In genomic region chr5:6715271-6715670, GRCh38 we compare ENCODE assay signal across 9 cellular contexts. TPM values are rescaled to one million over a fixed set of nuclear protein-coding genes. Genes with fewer than 3 reads are reported as not detected.
DNase-seq lines count a peak whose midpoint lies in the region; ATAC-seq, FAIRE-seq and TF ChIP-seq lines count a peak whose summit lies in the region.
"Had no signal": no experiment of that assay in that cellular context is flagged by ENCODE, and none has a peak within 500 bp of the region (broad histone marks: within the 10 kb centered on the region; RNA-seq: fewer than 3 reads in every experiment).

No MANE protein-coding gene starts in this region.

- H3K9me3 Mint-ChIP-seq in CD4-positive, alpha-beta T cell = no peaks in the 10 kb centered on the region

- no peak overlapping the region for H2BK12ac ChIP-seq in H1 (ENCODE audit: low read depth, low read length)

- H3K14ac ChIP-seq in H1 (ENCODE audit: insufficient read length) = no peak overlapping the region

- H3K56ac ChIP-seq in H1 (replicated peaks; ENCODE audit: insufficient read length, low read depth, low read length) = no peak overlapping the region

- CTCF ChIA-PET in CD4-positive, alpha-beta T cell (lab: Charles Lee) = no interaction called here
- CTCF ChIA-PET in H1 (lab: Charles Lee; ENCODE audit: partially characterized antibody) = interaction anchor here (3.7 kb wide), 1 partner anchor 31 kb away, joined by 15 read pairs; no protein-coding TSS in a partner anchor

- H3K4me3 Mint-ChIP-seq in CD4-positive, alpha-beta T cell = peak overlapping the region; percentile 96

- no peak for TF ChIP-seq POLR2A in NB4 (IDR thresholded peaks at IDR 0.05; ENCODE audit: extremely low read depth, insufficient read length)
- no peak for TF ChIP-seq POLR2A in H1 (IDR thresholded peaks at IDR 0.05; ENCODE audit: control extremely low read depth in 1 of 2, low read depth in 2 of 2, low read length in 2 of 2)
- no peak for TF ChIP-seq POLR2A in GM12891 (IDR thresholded peaks at IDR 0.05; ENCODE audit: low read depth, low read length)

- no peak for ATAC-seq in CD4-positive, alpha-beta T cell (ENCODE audit: poor library complexity)
- ATAC-seq: body of pancreas had no signal

- no peaks in the 10 kb centered on the region for H3K9me3 ChIP-seq in CD4-positive, alpha-beta T cell (ENCODE audit: control insufficient read depth, low read length)
- H3K9me3 ChIP-seq in H1 (ENCODE audit: insufficient read depth in 2 of 2, low read depth in 1 of 2, low read length in 1 of 2) (no peaks in the 10 kb centered on the region), neuron (ENCODE audit: low read length) (no peaks in the 10 kb centered on the region)
- H3K9me3 ChIP-seq: body of pancreas had no signal

- no peak for TF ChIP-seq EP300 in H1 (IDR thresholded peaks at IDR 0.05; ENCODE audit: borderline replicate concordance in 1 of 2, low read depth in 2 of 2, low read length in 2 of 2)

- H3K4me1 Mint-ChIP-seq in CD4-positive, alpha-beta T cell (ENCODE audit: low read depth) = peaks cover 65% of the 10 kb centered on the region

- H3K27me3 ChIP-seq in CD4-positive, alpha-beta T cell (ENCODE audit: control insufficient read depth, insufficient read depth, low read length) = no peaks in the 10 kb centered on the region
- H3K27me3 ChIP-seq in H1 (replicated peaks in 1 of 4; ENCODE audit: control insufficient read depth in 3 of 4, extremely low read depth in 1 of 4, insufficient read depth in 3 of 4, low read length in 3 of 4) = peaks cover 0 to 3% (median 0%) of the 10 kb centered on the region in 4 experiments; a peak in 3 of 7 replicates
- H3K27me3 ChIP-seq in neuron (ENCODE audit: insufficient read depth, low read length) = no peaks in the 10 kb centered on the region
- H3K27me3 ChIP-seq: body of pancreas had no signal

- H3K27ac Mint-ChIP-seq in CD4-positive, alpha-beta T cell = peak overlapping the region; percentile 94

- no peak overlapping the region for H2AK5ac ChIP-seq in H1 (ENCODE audit: low read depth, low read length)

- H3K79me2 ChIP-seq in H1 (ENCODE audit: control insufficient read depth in 1 of 2, insufficient read depth in 2 of 2, low read length in 2 of 2) = peaks cover 11 to 57% of the 10 kb centered on the region in 2 experiments

- no peak overlapping the region for H4K8ac ChIP-seq in H1 (ENCODE audit: extremely low read depth, insufficient read depth, low read length)

- no peak overlapping the region for H3K9ac ChIP-seq in H1 (replicated peaks in 1 of 4; ENCODE audit: extremely low read depth in 1 of 4, low read depth in 3 of 4, low read length in 3 of 4)

- peak overlapping the region; percentile 86 to 87 for H3K4me2 ChIP-seq in H1 (ENCODE audit: insufficient read depth in 1 of 2, low read depth in 2 of 2, low read length in 2 of 2)

- POLR2A ChIA-PET in CD4-positive, alpha-beta T cell (lab: Charles Lee) = interaction anchor here (1.0 to 2.6 kb wide), 5 partner anchors 14 to 337 kb away, joined by 3 to 12 read pairs (median 3); partner anchors contain the start of genes MED10, NSUN2 and SRD5A1
- POLR2A ChIA-PET in H1 (lab: Charles Lee; ENCODE audit: partially characterized antibody) = no interaction called here

- H3K4ac ChIP-seq in H1 (replicated peaks; ENCODE audit: insufficient read length, low read depth, low read length) = no peak overlapping the region

- intact Hi-C loops in CD4-positive, alpha-beta T cell (cut with DNase I, micrococcal nuclease) = loop anchor here (2.0 to 10.0 kb wide), 2 partner anchors 14 to 1220 kb away; no protein-coding TSS in a partner anchor

- H3K27ac ChIP-seq in CD4-positive, alpha-beta T cell (ENCODE audit: low read depth, low read length) = no peak overlapping the region
- H3K27ac ChIP-seq in H1 (ENCODE audit: low read depth, low read length) = no peak overlapping the region

- H3K4me1 ChIP-seq in H1 (replicated peaks in 1 of 4; ENCODE audit: control insufficient read depth in 3 of 4, insufficient read depth in 4 of 4, low read length in 3 of 4) = peaks cover 0 to 17% (median 6%) of the 10 kb centered on the region in 4 experiments; a peak in 5 of 7 replicates
- peaks cover 39% of the 10 kb centered on the region for H3K4me1 ChIP-seq in neuron (ENCODE audit: insufficient read depth, low read length)

- no peak overlapping the region for H2BK120ac ChIP-seq in H1 (replicated peaks; ENCODE audit: low read depth, low read length)

- H4K5ac ChIP-seq in H1 (ENCODE audit: insufficient read length, low read depth, low read length) = no peak overlapping the region

- no peak overlapping the region for H2BK20ac ChIP-seq in H1 (ENCODE audit: low read length)

- no peak for DNase-seq in CD4-positive, alpha-beta T cell
- no peak for DNase-seq in NB4 (ENCODE audit: low read depth)
- DNase-seq in H1 (ENCODE audit: low read depth in 1 of 2, low spot score in 2 of 2) = no peak
- DNase-seq in HuH-7.5 (ENCODE audit: low spot score) = no peak
- DNase-seq in amniotic stem cell (lab: John Stamatoyannopoulos, UW) = no peak
- DNase-seq in GM12891 (ENCODE audit: insufficient read length, low spot score) = no peak
- no peak for DNase-seq in stimulated activated CD4-positive, alpha-beta T cell treated with anti-CD3 and anti-CD28 coated beads, Interleukin-4, amount 100 ng/mL, for 1 hour

- H3K23me2 ChIP-seq in H1 (ENCODE audit: low read depth, low read length) = peaks cover 10% of the 10 kb centered on the region

- WGBS in H1 (ENCODE audit: extremely low coverage in 1 of 2, insufficient coverage in 1 of 2, insufficient read length in 1 of 2, insufficient replicate concordance in 2 of 2, low coverage in 1 of 2, low lambda C conversion rate in 2 of 2, missing lambda C conversion rate in 1 of 2), 2 experiments = 82% methylated on average over 6 of the region's 6 CpGs; no CpG with 5 or more reads in 1 of the 2 experiments

- H3K4me3 ChIP-seq in NB4 (ENCODE audit: low read depth, low read length) (peak overlapping the region; percentile 87), H1 (ENCODE audit: extremely low read depth in 1 of 4, insufficient read depth in 2 of 4, low read depth in 3 of 4, low read length in 4 of 4) (peak overlapping the region; percentile 49 to 84 (median 59); a peak in 7 of 8 replicates), neuron (ENCODE audit: low read length) (peak overlapping the region; percentile 79)

- no peak overlapping the region for H4K91ac ChIP-seq in H1 (replicated peaks; ENCODE audit: insufficient read length, low read length)

- TF ChIP-seq CTCF in CD4-positive, alpha-beta T cell (IDR thresholded peaks at IDR 0.05) = no peak
- TF ChIP-seq CTCF in NB4 (IDR thresholded peaks at IDR 0.05; ENCODE audit: low read depth, low read length) = no peak
- no peak for TF ChIP-seq CTCF in H1 (IDR thresholded peaks at IDR 0.05; ENCODE audit: control extremely low read depth in 1 of 3, insufficient read depth in 1 of 3, low read depth in 1 of 3, low read length in 3 of 3)

- H2AFZ ChIP-seq in H1 (ENCODE audit: low read length) = no peak overlapping the region
- no peak overlapping the region for H2AFZ ChIP-seq in neuron (ENCODE audit: low read depth, low read length)

- H3K36me3 Mint-ChIP-seq in CD4-positive, alpha-beta T cell (ENCODE audit: low read depth) = peaks cover 33% of the 10 kb centered on the region

- FAIRE-seq in H1 (lab: Jason Lieb, UNC) (no peak), GM12891 (lab: Jason Lieb, UNC) (no peak)

- H3K18ac ChIP-seq in H1 (ENCODE audit: extremely low read depth, low read length) = no peak overlapping the region

- H3K27me3 Mint-ChIP-seq in CD4-positive, alpha-beta T cell = no peaks in the 10 kb centered on the region

- no peak overlapping the region for H2BK5ac ChIP-seq in H1 (ENCODE audit: low read depth, low read length)

- H3K23ac ChIP-seq in H1 (ENCODE audit: insufficient read length) = no peak overlapping the region

- H2BK15ac ChIP-seq in H1 (ENCODE audit: low read length) = no peak overlapping the region

- TF ChIP-seq RAD21 in H1 (IDR thresholded peaks at IDR 0.05 in 1 of 2, conservative IDR thresholded peaks at IDR 0.05 in 1 of 2; ENCODE audit: low read depth in 2 of 2, low read length in 2 of 2) = no peak

- peaks cover 22 to 42% of the 10 kb centered on the region in 2 experiments for H4K20me1 ChIP-seq in H1 (replicated peaks in 1 of 2; ENCODE audit: control insufficient read depth in 1 of 2, insufficient read depth in 2 of 2, low read length in 2 of 2)

- peaks cover 28% of the 10 kb centered on the region for H3K79me1 ChIP-seq in H1 (ENCODE audit: low read depth, low read length)

- H3K36me3 ChIP-seq in H1 (ENCODE audit: control insufficient read depth in 2 of 4, insufficient read depth in 4 of 4, low read length in 3 of 4) (no peaks in the 10 kb centered on the region), neuron (ENCODE audit: insufficient read depth, low read length) (peaks cover 22% of the 10 kb centered on the region)

TF ChIP-seq in H1, 55 proteins besides CTCF, POLR2A, EP300 and RAD21 (continues in another document):
- TF ChIP-seq HDAC2 (IDR thresholded peaks at IDR 0.05; ENCODE audit: borderline replicate concordance in 1 of 2, low read depth in 2 of 2, low read length in 2 of 2) (no peak), KDM5A (IDR thresholded peaks at IDR 0.05; ENCODE audit: low read length) (no peak), SIRT6 (IDR thresholded peaks at IDR 0.05; ENCODE audit: low read length) (no peak), JUN (IDR thresholded peaks at IDR 0.05; ENCODE audit: low read depth, low read length) (no peak), SIX5 (IDR thresholded peaks at IDR 0.05; ENCODE audit: low read depth, low read length) (no peak), TAF7 (optimal IDR thresholded peaks at IDR 0.05; ENCODE audit: borderline replicate concordance, low read depth, low read length) (no peak)

TF ChIP-seq in GM12891, 5 proteins besides CTCF, POLR2A, EP300 and RAD21:
- no peak for TF ChIP-seq POU2F2 (IDR thresholded peaks at IDR 0.05; ENCODE audit: low read depth, low read length)
- TF ChIP-seq POLR2AphosphoS5 (IDR thresholded peaks at IDR 0.05; ENCODE audit: low read depth, low read length) = no peak
- no peak for TF ChIP-seq TAF1 (IDR thresholded peaks at IDR 0.05; ENCODE audit: low read depth, low read length)
- TF ChIP-seq PAX5 (IDR thresholded peaks at IDR 0.05; ENCODE audit: insufficient read depth, low read length, severe bottlenecking) = no peak
- TF ChIP-seq SPI1 (IDR thresholded peaks at IDR 0.05; ENCODE audit: low read depth, low read length) = no peak

RNA-seq across cellular contexts. Expression of gene TENT4A, which starts 2.0 kb away (rescaled TPM):
- total RNA-seq in CD4-positive, alpha-beta T cell = 10 to 100 TPM; 49.2 to 51.9 TPM
- 22.4 and 25.1 TPM in 2 replicates for total RNA-seq in H1 (2021; fragmentation: NEBNext Ultra II Directional; extraction: Animal tissue kit (Norgen Biotek cat#: 25700))
- polyA plus RNA-seq in H1 (2011; rRNA removed) = 8.9 and 11.6 TPM in 2 replicates
- polyA plus RNA-seq in H1 (2011; cell fraction: cytosol; rRNA removed) = 6.3 TPM
- 46.4 TPM for polyA plus RNA-seq in H1 (2011; cell fraction: nucleus; rRNA removed)
- polyA plus RNA-seq in H1 (2012, experiment 1 of 2) = 17.5 to 20.5 TPM (median 19.2 TPM) in 4 replicates
- 4.8 TPM for polyA plus RNA-seq in H1 (2012, experiment 2 of 2)
- 21.0 TPM for polyA plus RNA-seq in H1 (2013, experiment 1 of 2)
- 20.5 TPM for polyA plus RNA-seq in H1 (2013, experiment 2 of 2)
- 12.4 and 14.3 TPM in 2 replicates for polyA minus RNA-seq in H1 (2011; rRNA and poly(A)+ RNA removed)
- 13.4 TPM for polyA minus RNA-seq in H1 (2011; cell fraction: cytosol; rRNA and poly(A)+ RNA removed)
- 30.2 TPM for polyA minus RNA-seq in H1 (2011; cell fraction: nucleus; rRNA and poly(A)+ RNA removed)
- 12.5 TPM for polyA plus RNA-seq in GM12891 (2012; ENCODE audit: low read depth, missing spikeins)
